ENCODE assay signal across 25 cellular contexts in the genomic region with DNA sequence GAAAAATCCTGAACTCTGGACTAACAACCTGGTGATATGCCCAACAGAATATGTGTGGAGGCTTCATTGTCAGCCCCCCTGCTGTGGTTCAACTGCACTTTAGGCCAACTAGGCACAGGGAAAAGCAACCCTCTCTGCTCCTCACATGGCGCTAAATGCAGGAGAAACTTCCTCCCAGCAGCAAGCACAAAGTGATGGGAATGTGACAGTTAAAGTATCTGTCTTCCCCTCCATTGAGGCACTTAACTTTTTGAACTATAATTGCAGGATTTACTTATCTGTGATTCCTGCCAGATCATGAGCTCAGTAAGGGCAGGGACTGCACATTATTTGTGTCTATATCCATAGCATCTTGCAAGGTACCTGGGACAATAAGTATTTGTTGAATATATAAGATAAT.
"Had no signal": no experiment of that assay in that cellular context is flagged by ENCODE, and none has a peak within 500 bp of the region (broad histone marks: within the 10 kb centered on the region; RNA-seq: fewer than 3 reads in every experiment).

No MANE protein-coding gene starts in this region.

- H3K27me3 Mint-ChIP-seq: dendritic cell treated with granulocyte-macrophage colony-stimulating factor and Interleukin-4, amounts not matched to agents 40 ng/mL and 50 ng/mL, for 4 days; effector memory CD8-positive, alpha-beta T cell had no signal

- H3K36me3 ChIP-seq: colonic mucosa, esophagus muscularis mucosa, esophagus squamous epithelium, gastrocnemius medialis, gastroesophageal sphincter, heart left ventricle, heart right ventricle had no signal

- H3K27ac ChIP-seq: colonic mucosa, coronary artery, dorsolateral prefrontal cortex, epithelial cell of prostate, esophagus muscularis mucosa, esophagus squamous epithelium, foreskin keratinocyte, gastrocnemius medialis, gastroesophageal sphincter, heart left ventricle, heart right ventricle had no signal

- DNase-seq: colonic mucosa; cortex of kidney; dermis blood vessel endothelial cell; dorsolateral prefrontal cortex; effector CD4-positive, alpha-beta T cell; effector CD8-positive, alpha-beta T cell; effector memory CD4-positive, alpha-beta T cell; effector memory CD8-positive, alpha-beta T cell; endodermal cell; erythroblast; esophagus squamous epithelium; foreskin fibroblast; foreskin keratinocyte; foreskin melanocyte; gastrocnemius medialis; glutamatergic neuron; head of caudate nucleus; heart left ventricle; heart right ventricle had no signal

- H3K9me3 ChIP-seq: colonic mucosa, esophagus muscularis mucosa, esophagus squamous epithelium, gastrocnemius medialis, gastroesophageal sphincter, heart left ventricle, heart right ventricle had no signal

- H3K4me3 ChIP-seq: colonic mucosa, coronary artery, dorsolateral prefrontal cortex, esophagus muscularis mucosa, esophagus squamous epithelium, gastrocnemius medialis, gastroesophageal sphincter, heart left ventricle, heart right ventricle had no signal

- H3K4me3 Mint-ChIP-seq: dendritic cell treated with granulocyte-macrophage colony-stimulating factor and Interleukin-4, amounts not matched to agents 40 ng/mL and 50 ng/mL, for 4 days; effector memory CD8-positive, alpha-beta T cell; endodermal cell had no signal

- ATAC-seq: effector memory CD8-positive, alpha-beta T cell; esophagus mucosa; foreskin keratinocyte; gastrocnemius medialis; gastroesophageal sphincter; heart left ventricle; heart right ventricle had no signal

- H3K27ac Mint-ChIP-seq: dendritic cell treated with granulocyte-macrophage colony-stimulating factor and Interleukin-4, amounts not matched to agents 40 ng/mL and 50 ng/mL, for 4 days; effector memory CD8-positive, alpha-beta T cell; endodermal cell had no signal

- H3K4me1 ChIP-seq: colonic mucosa, esophagus muscularis mucosa, esophagus squamous epithelium, foreskin keratinocyte, gastrocnemius medialis, gastroesophageal sphincter, heart left ventricle, heart right ventricle had no signal

- H3K27me3 ChIP-seq: colonic mucosa, esophagus muscularis mucosa, esophagus squamous epithelium, foreskin keratinocyte, gastrocnemius medialis, gastroesophageal sphincter had no signal

- H3K9me3 Mint-ChIP-seq: endodermal cell had no signal
